In the genomic region with DNA sequence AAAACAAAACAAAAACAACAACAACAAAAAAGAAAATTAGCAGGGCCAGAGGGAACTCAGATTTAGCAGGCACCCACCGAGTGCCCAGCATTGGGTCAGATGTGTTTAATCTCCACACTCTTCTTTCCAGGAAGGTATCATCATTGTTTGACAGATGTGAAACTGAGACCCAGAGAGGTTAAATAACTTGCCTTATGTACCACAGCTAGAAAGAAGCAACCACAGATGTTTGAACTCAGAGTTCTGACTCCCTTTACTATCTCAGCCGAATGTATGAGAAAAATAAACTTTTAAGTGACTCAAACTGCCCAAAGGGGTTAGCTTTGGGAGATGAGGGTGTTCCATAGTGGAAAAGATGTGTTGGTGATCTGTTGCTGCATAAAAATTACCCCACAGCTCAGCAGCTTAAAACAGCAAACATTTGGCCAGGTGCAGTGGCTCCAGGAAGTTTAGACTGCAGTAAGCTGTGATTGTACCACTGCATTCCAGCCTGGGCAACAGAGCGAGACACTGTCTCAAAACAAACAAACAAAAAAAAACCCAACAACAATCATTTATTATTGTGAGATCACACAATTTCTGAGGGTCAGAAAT, we compare ENCODE assay signal across 17 cellular contexts. TPM values are rescaled to one million over a fixed set of nuclear protein-coding genes. Genes with fewer than 3 reads are reported as not detected.
A peak's percentile ranks its signal among the peaks of the same experiment; 100 is the strongest.
DNase-seq lines count a peak whose midpoint lies in the region; ATAC-seq, FAIRE-seq and TF ChIP-seq lines count a peak whose summit lies in the region.
"Had no signal": no experiment of that assay in that cellular context is flagged by ENCODE, and none has a peak within 500 bp of the region (broad histone marks: within the 10 kb centered on the region; RNA-seq: fewer than 3 reads in every experiment).

No MANE protein-coding gene starts in this region.

- intact Hi-C loops in left ventricle myocardium inferior (cut with micrococcal nuclease) = no loop called here
- intact Hi-C loops in right cardiac atrium (cut with DNase I) = no loop called here
- intact Hi-C loops in Panc1 (cut with micrococcal nuclease; ENCODE audit: unreplicated experiment) = no loop called here
- intact Hi-C loops in endothelial cell of umbilical vein (cut with micrococcal nuclease) = loop anchor here (1.0 to 5.0 kb wide), 2 partner anchors 27 to 491 kb away; partner anchors contain the start of gene SIN3A

- DNase-seq in left ventricle myocardium inferior (no peak), right cardiac atrium (no peak), Panc1 (ENCODE audit: low read depth, low spot score) (no peak), endothelial cell of umbilical vein (ENCODE audit: low read depth, low spot score) (no peak), NCI-H748 treated with DMSO at 0.1 percent for 48 hours (lab: John Stamatoyannopoulos, UW) (no peak), NK-92 (lab: John Stamatoyannopoulos, UW; ENCODE audit: unreplicated experiment) (no peak)
- DNase-seq: CD8-positive, alpha-beta memory T cell; colonic mucosa; gastrocnemius medialis; NCI-H146; retina; SHP77 had no signal

- H4K20me1 ChIP-seq in endothelial cell of umbilical vein (replicated peaks; ENCODE audit: control insufficient read depth, extremely low read depth, insufficient read depth, low read length) = no peaks in the 10 kb centered on the region

- TF ChIP-seq CTCF in left ventricle myocardium inferior (IDR thresholded peaks at IDR 0.05; ENCODE audit: borderline replicate concordance) (no peak), Panc1 (IDR thresholded peaks at IDR 0.05) (no peak), endothelial cell of umbilical vein (IDR thresholded peaks at IDR 0.05; ENCODE audit: extremely low read depth in 1 of 2, insufficient read depth in 1 of 2, low read depth in 1 of 2, low read length in 2 of 2) (no peak)

- BruUV-seq in Panc1 (replicated peaks; lab: Mats Ljungman, UMichigan) = TSS peak; percentile 32
- BruUV-seq in endothelial cell of umbilical vein (replicated peaks; lab: Mats Ljungman, UMichigan) = TSS peak; percentile 66

- ATAC-seq in right cardiac atrium (no peak), Panc1 (no peak), GM21619 (IDR thresholded peaks at IDR 0.05; ENCODE audit: unreplicated experiment) (no peak)
- ATAC-seq: body of pancreas; gastrocnemius medialis; stimulated activated memory B cell treated with anti-CD40 and anti-IgM and Interleukin-4, amounts not matched to agents 10 μg/mL and 1 μg/mL and 100 μg/mL, for 72 hours had no signal

- in situ Hi-C loops in Panc1 (cut with HindIII; ENCODE audit: low pct_unique_long_range_greater_than_20kb, low sequenced_read_pairs) = no loop called here

- dilution Hi-C loops in endothelial cell of umbilical vein (cut with MboI; ENCODE audit: extremely low pct_ligation_motif_present, low sequenced_read_pairs) = no loop called here

- POLR2A ChIA-PET in Panc1 (lab: Charles Lee) (no interaction called here), endothelial cell of umbilical vein (lab: Charles Lee) (interaction anchor here (0.6 kb wide), 1 partner anchor 10 kb away, joined by 4 read pairs; no protein-coding TSS in a partner anchor)

- no peaks in the 10 kb centered on the region for H3K9me1 ChIP-seq in endothelial cell of umbilical vein (replicated peaks; ENCODE audit: control insufficient read depth, extremely low read depth, insufficient read depth, low read length)

- H3K27me3 ChIP-seq in left ventricle myocardium inferior (ENCODE audit: low read depth) (peaks cover 29% of the 10 kb centered on the region), right cardiac atrium (ENCODE audit: control insufficient read depth, insufficient read depth) (no peaks in the 10 kb centered on the region), Panc1 (ENCODE audit: control insufficient read depth, insufficient read depth, low read length) (no peaks in the 10 kb centered on the region), endothelial cell of umbilical vein (ENCODE audit: control insufficient read depth in 2 of 2, insufficient read depth in 2 of 2, low read length in 2 of 2) (peaks cover 0 to 3% of the 10 kb centered on the region in 2 experiments)
- H3K27me3 ChIP-seq: body of pancreas had no signal

- peak overlapping the region; percentile 19 for H3K27ac ChIP-seq in left ventricle myocardium inferior (replicated peaks)
- no peak overlapping the region for H3K27ac ChIP-seq in right cardiac atrium (ENCODE audit: low read length)
- peak overlapping the region; percentile 2; the same call in 1 of the 2 replicates for H3K27ac ChIP-seq in Panc1 (ENCODE audit: low read length)
- peak overlapping the region; percentile 68 for H3K27ac ChIP-seq in endothelial cell of umbilical vein (ENCODE audit: insufficient read depth, low read depth, low read length)
- H3K27ac ChIP-seq: body of pancreas, colonic mucosa, gastrocnemius medialis had no signal

- peak overlapping the region; percentile 54 for H3K4me2 ChIP-seq in endothelial cell of umbilical vein (ENCODE audit: insufficient read depth, low read length)

- H3K4me3 ChIP-seq in left ventricle myocardium inferior (no peak overlapping the region), right cardiac atrium (ENCODE audit: low read length) (no peak overlapping the region), Panc1 (ENCODE audit: low read depth in 2 of 2, low read length in 2 of 2) (no peak overlapping the region), endothelial cell of umbilical vein (replicated peaks in 1 of 3; ENCODE audit: insufficient read depth in 1 of 3, low read depth in 1 of 3, low read length in 3 of 3) (no peak overlapping the region)
- H3K4me3 ChIP-seq: body of pancreas, colonic mucosa, gastrocnemius medialis had no signal

- H3K79me2 ChIP-seq in endothelial cell of umbilical vein (ENCODE audit: control insufficient read depth, insufficient read depth, low read length) = peaks cover under 1% of the 10 kb centered on the region

- 53% methylated on average over 3 of the region's 3 CpGs for WGBS in right cardiac atrium

- no peak for FAIRE-seq in endothelial cell of umbilical vein (lab: Jason Lieb, UNC)
- FAIRE-seq: H1, HTR-8/SVneo had no signal

- H3K9ac ChIP-seq in endothelial cell of umbilical vein (replicated peaks; ENCODE audit: extremely low read depth, insufficient read depth, low read length) = peak overlapping the region; percentile 65

- no peak for TF ChIP-seq POLR2A in endothelial cell of umbilical vein (IDR thresholded peaks at IDR 0.05; ENCODE audit: low read depth, low read length)

- H3K9me3 ChIP-seq in left ventricle myocardium inferior (replicated peaks) = no peaks in the 10 kb centered on the region
- H3K9me3 ChIP-seq in right cardiac atrium (ENCODE audit: control insufficient read depth, low read length) = no peaks in the 10 kb centered on the region
- H3K9me3 ChIP-seq in Panc1 (ENCODE audit: control insufficient read depth, insufficient read depth, low read depth, low read length) = no peaks in the 10 kb centered on the region
- no peaks in the 10 kb centered on the region for H3K9me3 ChIP-seq in endothelial cell of umbilical vein (replicated peaks; ENCODE audit: control insufficient read depth, insufficient read depth, low read length)
- H3K9me3 ChIP-seq: body of pancreas, colonic mucosa, gastrocnemius medialis had no signal

- H3K36me3 ChIP-seq in left ventricle myocardium inferior = no peaks in the 10 kb centered on the region
- no peaks in the 10 kb centered on the region for H3K36me3 ChIP-seq in Panc1 (ENCODE audit: control insufficient read depth, insufficient read depth, low read length)
- H3K36me3 ChIP-seq in endothelial cell of umbilical vein (ENCODE audit: control insufficient read depth in 2 of 2, extremely low read depth in 1 of 2, insufficient read depth in 2 of 2, low read length in 2 of 2) = no peaks in the 10 kb centered on the region
- H3K36me3 ChIP-seq: colonic mucosa, gastrocnemius medialis had no signal

- CTCF ChIA-PET in Panc1 (lab: Charles Lee) = interaction anchor here (0.7 kb wide), 1 partner anchor 7 kb away, joined by 3 read pairs; no protein-coding TSS in a partner anchor
- CTCF ChIA-PET in endothelial cell of umbilical vein (lab: Charles Lee) = interaction anchor here (0.7 to 3.6 kb wide), 7 partner anchors 10 to 243 kb away, joined by 3 to 22 read pairs (median 4); partner anchors contain the start of gene SCAMP5

- H2AFZ ChIP-seq in endothelial cell of umbilical vein (ENCODE audit: low read depth, low read length) = peak overlapping the region; percentile 52

- peaks cover 48% of the 10 kb centered on the region for H3K4me1 ChIP-seq in left ventricle myocardium inferior
- peaks cover 2% of the 10 kb centered on the region for H3K4me1 ChIP-seq in right cardiac atrium (ENCODE audit: control insufficient read depth, insufficient read depth, low read length)
- peaks cover 28% of the 10 kb centered on the region for H3K4me1 ChIP-seq in Panc1 (ENCODE audit: control insufficient read depth, insufficient read depth, low read length)
- peaks cover 55% of the 10 kb centered on the region for H3K4me1 ChIP-seq in endothelial cell of umbilical vein (ENCODE audit: control insufficient read depth, extremely low read depth, insufficient read depth, low read length)

RNA-seq across cellular contexts. Expression of gene RPP25, which starts 4.5 kb away (rescaled TPM):
- total RNA-seq in left ventricle myocardium inferior = 2.4 TPM
- 1 to 10 TPM; 5.3 to 8.1 (median 6.3) TPM for total RNA-seq in right cardiac atrium
- polyA plus RNA-seq in right cardiac atrium = 3.5 TPM
- 40.1 TPM for total RNA-seq in Panc1 (2021; ENCODE audit: unreplicated experiment)
- 33.3 TPM for polyA plus RNA-seq in Panc1 (2012; ENCODE audit: insufficient read length)
- total RNA-seq in endothelial cell of umbilical vein = 13.7 and 13.8 TPM in 2 replicates
- 10.1 and 13.1 TPM in 2 replicates for polyA plus RNA-seq in endothelial cell of umbilical vein
- polyA plus RNA-seq in endothelial cell of umbilical vein (2011; cell fraction: cytosol; rRNA removed) = 7.0 and 7.8 TPM in 2 replicates
- 3.2 and 3.3 TPM in 2 replicates for polyA plus RNA-seq in endothelial cell of umbilical vein (2011; cell fraction: nucleus; rRNA removed)
- polyA plus RNA-seq in endothelial cell of umbilical vein (2012) = 10.1 and 12.0 TPM in 2 replicates
- polyA minus RNA-seq in endothelial cell of umbilical vein = 4.2 and 5.3 TPM in 2 replicates
- polyA minus RNA-seq in endothelial cell of umbilical vein (2011; cell fraction: cytosol; rRNA and poly(A)+ RNA removed) = 30.5 TPM
- polyA minus RNA-seq in endothelial cell of umbilical vein (2011; cell fraction: nucleus; rRNA and poly(A)+ RNA removed) = 2.4 and 2.7 TPM in 2 replicates

RNA-seq across cellular contexts. Expression of gene COX5A, which starts 23.2 kb away (rescaled TPM):
- total RNA-seq in left ventricle myocardium inferior (1,257 TPM), right cardiac atrium (100 to 1,000 TPM; 802 to 917 (median 853) TPM), Panc1 (2021; ENCODE audit: unreplicated experiment) (353 TPM), endothelial cell of umbilical vein (220 and 232 TPM in 2 replicates)
- polyA plus RNA-seq in right cardiac atrium (2,062 TPM), endothelial cell of umbilical vein (102 and 134 TPM in 2 replicates)
- polyA plus RNA-seq in Panc1 (2012; ENCODE audit: insufficient read length) = 349 TPM
- 233 TPM in 2 replicates for polyA plus RNA-seq in endothelial cell of umbilical vein (2011; cell fraction: cytosol; rRNA removed)
- 90.1 and 97.6 TPM in 2 replicates for polyA plus RNA-seq in endothelial cell of umbilical vein (2011; cell fraction: nucleus; rRNA removed)
- 289 and 323 TPM in 2 replicates for polyA plus RNA-seq in endothelial cell of umbilical vein (2012)
- polyA minus RNA-seq in endothelial cell of umbilical vein = 31.6 and 42.9 TPM in 2 replicates
- polyA minus RNA-seq in endothelial cell of umbilical vein (2011; cell fraction: cytosol; rRNA and poly(A)+ RNA removed) = 293 TPM
- polyA minus RNA-seq in endothelial cell of umbilical vein (2011; cell fraction: nucleus; rRNA and poly(A)+ RNA removed) = 10.9 and 20.1 TPM in 2 replicates

RNA-seq across cellular contexts. Expression of gene SCAMP5, which starts 34.3 kb away (rescaled TPM):
- total RNA-seq in left ventricle myocardium inferior (3.0 TPM), right cardiac atrium (10 to 100 TPM in 1 of 4 donors, 1 to 10 TPM in 3; 4.5 to 10.2 (median 7.4) TPM), Panc1 (2021; ENCODE audit: unreplicated experiment) (11.2 TPM), endothelial cell of umbilical vein (1.9 and 4.4 TPM in 2 replicates)
- polyA plus RNA-seq in right cardiac atrium (4.7 TPM), endothelial cell of umbilical vein (5.9 and 6.2 TPM in 2 replicates)
- polyA plus RNA-seq in Panc1 (2012; ENCODE audit: insufficient read length) = 13.5 TPM
- polyA plus RNA-seq in endothelial cell of umbilical vein (2011; cell fraction: cytosol; rRNA removed) = 3.3 and 3.4 TPM in 2 replicates
- polyA plus RNA-seq in endothelial cell of umbilical vein (2011; cell fraction: nucleus; rRNA removed) = 4.5 and 5.2 TPM in 2 replicates
- 3.3 and 3.7 TPM in 2 replicates for polyA plus RNA-seq in endothelial cell of umbilical vein (2012)
- 3.2 and 5.8 TPM in 2 replicates for polyA minus RNA-seq in endothelial cell of umbilical vein
- 4.6 TPM for polyA minus RNA-seq in endothelial cell of umbilical vein (2011; cell fraction: cytosol; rRNA and poly(A)+ RNA removed)
- 1.0 and 2.9 TPM in 2 replicates for polyA minus RNA-seq in endothelial cell of umbilical vein (2011; cell fraction: nucleus; rRNA and poly(A)+ RNA removed)

RNA-seq across cellular contexts. Expression of gene FAM219B, which starts 54.4 kb away (rescaled TPM):
- total RNA-seq in left ventricle myocardium inferior (108 TPM), right cardiac atrium (100 to 1,000 TPM; 108 to 128 (median 121) TPM), Panc1 (2021; ENCODE audit: unreplicated experiment) (68.6 TPM), endothelial cell of umbilical vein (57.0 and 73.0 TPM in 2 replicates)
- polyA plus RNA-seq in right cardiac atrium (44.9 TPM), endothelial cell of umbilical vein (55.1 and 57.7 TPM in 2 replicates)
- polyA plus RNA-seq in Panc1 (2012; ENCODE audit: insufficient read length) = 41.2 TPM
- 35.9 and 53.0 TPM in 2 replicates for polyA plus RNA-seq in endothelial cell of umbilical vein (2011; cell fraction: cytosol; rRNA removed)
- polyA plus RNA-seq in endothelial cell of umbilical vein (2011; cell fraction: nucleus; rRNA removed) = 219 and 225 TPM in 2 replicates
- polyA plus RNA-seq in endothelial cell of umbilical vein (2012) = 28.2 and 31.1 TPM in 2 replicates
- 45.1 and 46.9 TPM in 2 replicates for polyA minus RNA-seq in endothelial cell of umbilical vein
- polyA minus RNA-seq in endothelial cell of umbilical vein (2011; cell fraction: cytosol; rRNA and poly(A)+ RNA removed) = 18.2 TPM
- polyA minus RNA-seq in endothelial cell of umbilical vein (2011; cell fraction: nucleus; rRNA and poly(A)+ RNA removed) = 26.2 and 37.4 TPM in 2 replicates
